ENCODE assay signal across 26 cellular contexts in the genomic region with DNA sequence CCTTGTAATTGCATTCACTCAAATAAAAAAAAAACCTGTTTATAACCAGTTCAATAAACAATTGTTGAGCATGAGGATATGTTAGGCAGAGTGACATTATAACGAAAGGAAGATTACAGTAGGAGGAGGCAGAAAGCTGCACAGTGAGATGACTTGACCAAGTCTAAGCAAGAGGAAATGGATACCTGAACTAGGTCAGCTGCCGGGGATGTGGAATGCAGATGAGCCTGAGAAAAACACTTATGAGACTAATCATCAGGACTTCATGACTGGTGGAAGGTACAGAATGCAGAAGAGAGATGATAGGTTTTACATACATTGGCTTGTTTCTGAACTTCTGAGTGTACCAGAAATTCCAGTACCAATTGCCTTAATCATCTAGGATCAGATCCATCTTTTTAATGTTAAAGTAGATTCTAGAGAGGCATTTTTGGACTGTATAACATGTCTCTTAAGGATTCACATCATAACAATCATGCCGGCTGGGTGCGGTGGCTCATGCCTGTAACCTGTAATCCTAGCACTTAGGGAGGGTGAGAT.
"Had no signal": no experiment of that assay in that cellular context is flagged by ENCODE, and none has a peak within 500 bp of the region (broad histone marks: within the 10 kb centered on the region; RNA-seq: fewer than 3 reads in every experiment).

No MANE protein-coding gene starts in this region.

- H3K27ac ChIP-seq: esophagus muscularis mucosa, lower lobe of right lung, neutrophil, parathyroid adenoma, prostate gland, sigmoid colon, thoracic aorta, tibial nerve, upper lobe of right lung, uterus had no signal

- H2AFZ ChIP-seq: parathyroid adenoma had no signal

- DNase-seq: caudate nucleus; cerebellar nuclear complex; cortex of kidney; effector memory CD8-positive, alpha-beta T cell; left colon; left ventricle myocardium superior; lower lobe of right lung; natural killer cell; right cardiac atrium; sigmoid colon; stimulated activated CD4-positive, alpha-beta T cell treated with anti-CD3 and anti-CD28 coated beads, Interleukin-2, amount 100 ng/mL, for 24 hours; stimulated activated CD4-positive, alpha-beta T cell treated with anti-CD3 and anti-CD28 coated beads, Interleukin-4, amount 100 ng/mL, for 24 hours; upper lobe of right lung; uterus had no signal

- H3K79me2 ChIP-seq: parathyroid adenoma had no signal

- ATAC-seq: effector memory CD8-positive, alpha-beta T cell; left colon; left ventricle myocardium superior; lower lobe of right lung; natural killer cell; right cardiac atrium; stimulated activated effector memory CD8-positive, alpha-beta T cell treated with anti-CD3 and anti-CD28 coated beads, Interleukin-12 subunit alpha, Interleukin-12 subunit beta, amount 100 ng/mL, for 72 hours; upper lobe of right lung had no signal

- H3K9ac ChIP-seq: parathyroid adenoma had no signal

- H3K27ac Mint-ChIP-seq: effector memory CD8-positive, alpha-beta T cell; memory B cell; natural killer cell; stimulated activated effector memory CD8-positive, alpha-beta T cell treated with anti-CD3 and anti-CD28 coated beads, Interleukin-12 subunit alpha, Interleukin-12 subunit beta, amount 100 ng/mL, for 72 hours; stimulated activated naive CD8-positive, alpha-beta T cell treated with anti-CD3 and anti-CD28 coated beads, Interleukin-15, Interleukin-2, amounts not matched to agents 100 ng/mL and 50 ng/mL, for 24 hours had no signal

- H3K9me3 ChIP-seq: lower lobe of right lung, prostate gland, thoracic aorta, uterus had no signal

- H3K4me1 Mint-ChIP-seq: natural killer cell; neural crest cell; stimulated activated effector memory CD8-positive, alpha-beta T cell treated with anti-CD3 and anti-CD28 coated beads, Interleukin-12 subunit alpha, Interleukin-12 subunit beta, amount 100 ng/mL, for 72 hours had no signal

- H3K9me3 Mint-ChIP-seq: effector memory CD8-positive, alpha-beta T cell; natural killer cell had no signal

- H3K36me3 Mint-ChIP-seq: stimulated activated effector memory CD8-positive, alpha-beta T cell treated with anti-CD3 and anti-CD28 coated beads, Interleukin-12 subunit alpha, Interleukin-12 subunit beta, amount 100 ng/mL, for 72 hours had no signal

- H3K36me3 ChIP-seq: esophagus muscularis mucosa, lower lobe of right lung, neutrophil, prostate gland, sigmoid colon, thoracic aorta, tibial nerve, upper lobe of right lung, uterus had no signal

- H3K4me1 ChIP-seq: esophagus muscularis mucosa, lower lobe of right lung, parathyroid adenoma, prostate gland, sigmoid colon, tibial nerve, upper lobe of right lung, uterus had no signal

- FAIRE-seq: endometrium, frontal cortex had no signal

- H3K27me3 Mint-ChIP-seq: memory B cell had no signal

- H3K4me3 Mint-ChIP-seq: effector memory CD8-positive, alpha-beta T cell; memory B cell; natural killer cell; neural crest cell; stimulated activated effector memory CD8-positive, alpha-beta T cell treated with anti-CD3 and anti-CD28 coated beads, Interleukin-12 subunit alpha, Interleukin-12 subunit beta, amount 100 ng/mL, for 72 hours; stimulated activated naive CD8-positive, alpha-beta T cell treated with anti-CD3 and anti-CD28 coated beads, Interleukin-15, Interleukin-2, amounts not matched to agents 100 ng/mL and 50 ng/mL, for 24 hours had no signal

- H3K4me3 ChIP-seq: esophagus muscularis mucosa, lower lobe of right lung, prostate gland, sigmoid colon, thoracic aorta, tibial nerve, upper lobe of right lung, uterus had no signal

- H3K27me3 ChIP-seq: esophagus muscularis mucosa, neutrophil, sigmoid colon, tibial nerve, upper lobe of right lung, uterus had no signal
